12 cellular contexts compared by ENCODE assay signal in genomic region chr16:6035161-6035560, GRCh38.
DNase-seq lines count a peak whose midpoint lies in the region; ATAC-seq and TF ChIP-seq lines count a peak whose summit lies in the region.
"Had no signal": no experiment of that assay in that cellular context is flagged by ENCODE, and none has a peak within 500 bp of the region (broad histone marks: within the 10 kb centered on the region; RNA-seq: fewer than 3 reads in every experiment).

No MANE protein-coding gene starts in this region.

- no peak overlapping the region for H3K4me3 Mint-ChIP-seq in endodermal cell
- H3K4me3 Mint-ChIP-seq: CD8-positive, alpha-beta memory T cell had no signal

- H3K9ac ChIP-seq in endodermal cell (ENCODE audit: extremely low read depth, low read length, poor library complexity, severe bottlenecking), result no peak overlapping the region
- H3K9ac ChIP-seq: BLaER1 had no signal

- H3K9me3 Mint-ChIP-seq in endodermal cell, result no peaks in the 10 kb centered on the region

- intact Hi-C loops in Right ventricle myocardium superior (cut with DNase I), result no loop called here

- H3K4me1 ChIP-seq in endodermal cell (ENCODE audit: control insufficient read depth, insufficient read depth, low read length), result no peaks in the 10 kb centered on the region
- H3K4me1 ChIP-seq in BE2C, result no peaks in the 10 kb centered on the region
- H3K4me1 ChIP-seq: BLaER1 had no signal

- no peaks in the 10 kb centered on the region for H3K27me3 ChIP-seq in endodermal cell (ENCODE audit: control insufficient read depth, insufficient read depth, low read length, poor library complexity, severe bottlenecking)
- no peaks in the 10 kb centered on the region for H3K27me3 ChIP-seq in BE2C
- H3K27me3 ChIP-seq: BLaER1 had no signal

- 83 to 90% methylated on average over 3 to 6 of the region's 6 CpGs for WGBS in endodermal cell (ENCODE audit: insufficient coverage in 1 of 2, insufficient read length in 1 of 2), 2 experiments

- no peak overlapping the region for H3K27ac ChIP-seq in endodermal cell (ENCODE audit: low read depth, low read length)
- H3K27ac ChIP-seq: 22Rv1, BLaER1 had no signal

- peaks cover 2% of the 10 kb centered on the region for H3K4me1 Mint-ChIP-seq in endodermal cell
- H3K4me1 Mint-ChIP-seq: CD8-positive, alpha-beta memory T cell had no signal

- H3K27ac Mint-ChIP-seq in endodermal cell, result no peak overlapping the region
- H3K27ac Mint-ChIP-seq: CD8-positive, alpha-beta memory T cell had no signal

- no peak for ATAC-seq in Right ventricle myocardium superior (ENCODE audit: poor library complexity)

- H3K9me3 ChIP-seq in endodermal cell (ENCODE audit: control insufficient read depth, low read length), result no peaks in the 10 kb centered on the region
- H3K9me3 ChIP-seq in BE2C, result no peaks in the 10 kb centered on the region
- H3K9me3 ChIP-seq: BLaER1 had no signal

- DNase-seq in NCI-H82 (lab: John Stamatoyannopoulos, UW), result peak; percentile 28
- no peak for DNase-seq in NCI-H82 treated with DMSO at 0.1 percent for 48 hours (lab: John Stamatoyannopoulos, UW; ENCODE audit: unreplicated experiment)
- peak; percentile 6 for DNase-seq in RPMI7951 (ENCODE audit: low read depth)
- no peak for DNase-seq in endodermal cell
- DNase-seq in NCI-H748 (lab: John Stamatoyannopoulos, UW; ENCODE audit: unreplicated experiment), result no peak
- DNase-seq in BE2C, result no peak
- no peak for DNase-seq in Right ventricle myocardium superior
- DNase-seq in foreskin fibroblast, result no peak
- DNase-seq: CD8-positive, alpha-beta memory T cell; DMS53 had no signal

- TF ChIP-seq CTCF in endodermal cell (conservative IDR thresholded peaks at IDR 0.05) (peak; percentile 55), BE2C (IDR thresholded peaks at IDR 0.05; ENCODE audit: low read depth, low read length) (no peak), foreskin fibroblast (IDR thresholded peaks at IDR 0.05; ENCODE audit: low read depth, low read length) (no peak)

- H3K36me3 ChIP-seq in endodermal cell (ENCODE audit: control insufficient read depth, insufficient read depth, low read length) (no peaks in the 10 kb centered on the region), BE2C (no peaks in the 10 kb centered on the region)
- H3K36me3 ChIP-seq: BLaER1 had no signal

- no peak overlapping the region for H3K4me3 ChIP-seq in endodermal cell (ENCODE audit: low read length)
- no peak overlapping the region for H3K4me3 ChIP-seq in BE2C (ENCODE audit: low read depth, low read length)
- no peak overlapping the region for H3K4me3 ChIP-seq in foreskin fibroblast (ENCODE audit: low read depth in 1 of 2, low read length in 2 of 2)
- H3K4me3 ChIP-seq: BLaER1 had no signal

- peaks cover 3% of the 10 kb centered on the region for H3K27me3 Mint-ChIP-seq in endodermal cell (ENCODE audit: insufficient read depth)
- H3K27me3 Mint-ChIP-seq: CD8-positive, alpha-beta memory T cell had no signal

- H3K36me3 Mint-ChIP-seq in endodermal cell (ENCODE audit: low read depth), result no peaks in the 10 kb centered on the region
- H3K36me3 Mint-ChIP-seq: CD8-positive, alpha-beta memory T cell had no signal

Comparison
In these comparisons a context has a peak if more than half of its experiments do, and no peak if none do; other contexts are left out.
1. DNase-seq: peak in NCI-H82 (single experiment) and RPMI7951 (single experiment); none in NCI-H82 treated with DMSO at 0.1 percent for 48 hours (single experiment), endodermal cell (single experiment), NCI-H748 (single experiment), BE2C (single experiment), Right ventricle myocardium superior (single experiment) and foreskin fibroblast (0 of 2).